1 cellular context compared by ENCODE assay signal in the genomic region with DNA sequence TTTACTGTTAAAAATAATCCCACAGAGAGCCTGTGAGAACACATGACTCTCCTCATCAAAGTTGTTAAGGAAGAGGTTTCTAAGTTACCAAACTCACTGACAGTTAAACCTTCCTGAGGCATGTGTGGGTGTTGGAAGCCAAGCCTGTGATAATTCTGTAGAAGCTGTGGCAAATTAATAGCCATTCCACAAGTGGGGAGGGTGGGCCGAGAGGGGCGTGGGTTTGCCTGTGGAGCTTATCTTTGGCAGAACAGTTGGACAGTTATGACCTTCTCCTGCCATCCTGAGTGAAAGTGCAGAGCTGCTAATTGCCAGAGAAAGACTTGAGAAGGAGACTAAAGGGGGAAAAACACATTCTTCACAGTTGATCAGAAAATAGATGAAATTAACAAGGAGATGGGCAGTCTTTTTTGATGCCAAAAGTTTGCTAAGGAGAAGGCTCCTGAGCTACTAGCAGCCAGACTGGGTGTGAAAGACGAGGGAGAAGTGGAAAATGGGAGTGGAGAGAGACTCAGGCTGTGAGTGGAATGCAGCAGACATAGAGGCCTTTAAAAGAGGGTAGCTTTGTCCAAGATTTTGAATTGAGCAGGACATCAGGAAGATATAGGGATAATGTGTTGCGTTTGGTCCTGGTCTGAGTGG.
TF ChIP-seq lines count a peak whose summit lies in the region.

No MANE protein-coding gene starts in this region.

TF ChIP-seq in K562, 482 proteins besides CTCF, POLR2A, EP300 and RAD21 (continues in another document):
- TF ChIP-seq, protein P1, sequence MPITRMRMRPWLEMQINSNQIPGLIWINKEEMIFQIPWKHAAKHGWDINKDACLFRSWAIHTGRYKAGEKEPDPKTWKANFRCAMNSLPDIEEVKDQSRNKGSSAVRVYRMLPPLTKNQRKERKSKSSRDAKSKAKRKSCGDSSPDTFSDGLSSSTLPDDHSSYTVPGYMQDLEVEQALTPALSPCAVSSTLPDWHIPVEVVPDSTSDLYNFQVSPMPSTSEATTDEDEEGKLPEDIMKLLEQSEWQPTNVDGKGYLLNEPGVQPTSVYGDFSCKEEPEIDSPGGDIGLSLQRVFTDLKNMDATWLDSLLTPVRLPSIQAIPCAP (CRISPR knock-in tag; IDR thresholded peaks at IDR 0.05; ENCODE audit: borderline replicate concordance) = no peak
- TF ChIP-seq, protein P2, sequence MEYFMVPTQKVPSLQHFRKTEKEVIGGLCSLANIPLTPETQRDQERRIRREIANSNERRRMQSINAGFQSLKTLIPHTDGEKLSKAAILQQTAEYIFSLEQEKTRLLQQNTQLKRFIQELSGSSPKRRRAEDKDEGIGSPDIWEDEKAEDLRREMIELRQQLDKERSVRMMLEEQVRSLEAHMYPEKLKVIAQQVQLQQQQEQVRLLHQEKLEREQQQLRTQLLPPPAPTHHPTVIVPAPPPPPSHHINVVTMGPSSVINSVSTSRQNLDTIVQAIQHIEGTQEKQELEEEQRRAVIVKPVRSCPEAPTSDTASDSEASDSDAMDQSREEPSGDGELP (CRISPR knock-in tag; IDR thresholded peaks at IDR 0.05; ENCODE audit: borderline replicate concordance) = no peak; the same call in 1 of the 2 replicates
- TF ChIP-seq JUN (IDR thresholded peaks at IDR 0.05; ENCODE audit: borderline replicate concordance, low read depth, low read length) (0 out of 2 replicates have a peak, but pooled peaks have one; percentile 7), JUN (CRISPR knock-in tag; IDR thresholded peaks at IDR 0.05; ENCODE audit: borderline replicate concordance) (no peak), YY1 (IDR thresholded peaks at IDR 0.05; ENCODE audit: borderline replicate concordance in 1 of 3, control insufficient read depth in 1 of 3, extremely low read depth in 1 of 3, insufficient read depth in 3 of 3, insufficient read length in 1 of 3, insufficient replicate concordance in 2 of 3, low read depth in 1 of 3, low read length in 2 of 3) (peak in 2 of 3 experiments; percentile 18 to 33), MCM2 (IDR thresholded peaks at IDR 0.05; ENCODE audit: low read depth) (no peak), ZBTB34 (CRISPR knock-in tag; IDR thresholded peaks at IDR 0.05) (0 out of 2 replicates have a peak, but pooled peaks have one; percentile 45), CREM (IDR thresholded peaks at IDR 0.05; ENCODE audit: low read depth) (peak; percentile 58; the same call in 1 of the 2 replicates), CEBPB (tag; IDR thresholded peaks at IDR 0.05) (no peak), ZNF395 (CRISPR knock-in tag; IDR thresholded peaks at IDR 0.05) (no peak), SOX6 (IDR thresholded peaks at IDR 0.05) (peak; percentile 42; the same call in 1 of the 2 replicates), CBFB (CRISPR knock-in tag; IDR thresholded peaks at IDR 0.05) (no peak), KDM4B (IDR thresholded peaks at IDR 0.05; ENCODE audit: borderline replicate concordance in 2 of 2, low read depth in 1 of 2) (0 out of 4 replicates have a peak, but pooled peaks of 1 of the 2 experiments have one; percentile 6), ELF4 (CRISPR knock-in tag; IDR thresholded peaks at IDR 0.05) (no peak), ESRRB (CRISPR knock-in tag; IDR thresholded peaks at IDR 0.05; ENCODE audit: borderline replicate concordance) (no peak), ZNF444 (CRISPR knock-in tag; IDR thresholded peaks at IDR 0.05) (no peak), MIER1 (IDR thresholded peaks at IDR 0.05; ENCODE audit: low read depth) (no peak), ZNF609 (CRISPR knock-in tag; IDR thresholded peaks at IDR 0.05; ENCODE audit: borderline replicate concordance) (no peak), E2F1 (CRISPR knock-in tag; IDR thresholded peaks at IDR 0.05) (no peak), KDM5B (IDR thresholded peaks at IDR 0.05; ENCODE audit: insufficient replicate concordance, low read depth, low read length) (no peak), ETV5 (CRISPR knock-in tag; IDR thresholded peaks at IDR 0.05; ENCODE audit: low read depth) (0 out of 2 replicates have a peak, but pooled peaks have one; percentile 51), MTA2 (IDR thresholded peaks at IDR 0.05; ENCODE audit: low read depth) (peak; percentile 48; the same call in 1 of the 2 replicates), DMBX1 (CRISPR knock-in tag; IDR thresholded peaks at IDR 0.05; ENCODE audit: borderline replicate concordance) (no peak), WHSC1 (IDR thresholded peaks at IDR 0.05; ENCODE audit: low read length) (no peak), RFX5 (IDR thresholded peaks at IDR 0.05; ENCODE audit: low read depth, low read length) (no peak), MTA3 (IDR thresholded peaks at IDR 0.05; ENCODE audit: borderline replicate concordance) (no peak), U2AF2 (optimal IDR thresholded peaks at IDR 0.05; ENCODE audit: low read depth, low read length) (no peak), SMAD4 (CRISPR knock-in tag; conservative IDR thresholded peaks at IDR 0.05) (no peak; the same call in 1 of the 2 replicates), MCM5 (IDR thresholded peaks at IDR 0.05; ENCODE audit: low read depth) (no peak), ZSCAN32 (CRISPR knock-in tag; IDR thresholded peaks at IDR 0.05) (no peak), PTBP1 (IDR thresholded peaks at IDR 0.05; ENCODE audit: low read depth, low read length) (no peak), RBM17 (IDR thresholded peaks at IDR 0.05; ENCODE audit: borderline replicate concordance, low read depth, low read length) (no peak), NONO (IDR thresholded peaks at IDR 0.05; ENCODE audit: low read depth in 2 of 2, low read length in 1 of 2) (no peak), BRCA1 (IDR thresholded peaks at IDR 0.05) (no peak), BRCA1 (CRISPR knock-in tag; IDR thresholded peaks at IDR 0.05) (no peak), ELK3 (CRISPR knock-in tag; IDR thresholded peaks at IDR 0.05) (no peak), NR4A1 (CRISPR knock-in tag; IDR thresholded peaks at IDR 0.05) (no peak), NR4A1 (tag; IDR thresholded peaks at IDR 0.05) (no peak), HNRNPL (IDR thresholded peaks at IDR 0.05; ENCODE audit: low read depth, low read length) (0 out of 2 replicates have a peak, but pooled peaks have one; percentile 32), POLR2H (tag; IDR thresholded peaks at IDR 0.05; ENCODE audit: low read depth) (peak; percentile 82), ZNF584 (CRISPR knock-in tag; IDR thresholded peaks at IDR 0.05; ENCODE audit: low read depth) (no peak), ZNF121 (CRISPR knock-in tag; conservative IDR thresholded peaks at IDR 0.05) (no peak), PRPF4 (IDR thresholded peaks at IDR 0.05; ENCODE audit: insufficient read depth, low read depth, low read length, poor library complexity, severe bottlenecking) (no peak)
- TF ChIP-seq, protein P3, sequence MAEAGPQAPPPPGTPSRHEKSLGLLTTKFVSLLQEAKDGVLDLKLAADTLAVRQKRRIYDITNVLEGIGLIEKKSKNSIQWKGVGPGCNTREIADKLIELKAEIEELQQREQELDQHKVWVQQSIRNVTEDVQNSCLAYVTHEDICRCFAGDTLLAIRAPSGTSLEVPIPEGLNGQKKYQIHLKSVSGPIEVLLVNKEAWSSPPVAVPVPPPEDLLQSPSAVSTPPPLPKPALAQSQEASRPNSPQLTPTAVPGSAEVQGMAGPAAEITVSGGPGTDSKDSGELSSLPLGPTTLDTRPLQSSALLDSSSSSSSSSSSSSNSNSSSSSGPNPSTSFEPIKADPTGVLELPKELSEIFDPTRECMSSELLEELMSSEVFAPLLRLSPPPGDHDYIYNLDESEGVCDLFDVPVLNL (CRISPR knock-in tag; IDR thresholded peaks at IDR 0.05; ENCODE audit: low read depth) = no peak
- TF ChIP-seq, protein P4, sequence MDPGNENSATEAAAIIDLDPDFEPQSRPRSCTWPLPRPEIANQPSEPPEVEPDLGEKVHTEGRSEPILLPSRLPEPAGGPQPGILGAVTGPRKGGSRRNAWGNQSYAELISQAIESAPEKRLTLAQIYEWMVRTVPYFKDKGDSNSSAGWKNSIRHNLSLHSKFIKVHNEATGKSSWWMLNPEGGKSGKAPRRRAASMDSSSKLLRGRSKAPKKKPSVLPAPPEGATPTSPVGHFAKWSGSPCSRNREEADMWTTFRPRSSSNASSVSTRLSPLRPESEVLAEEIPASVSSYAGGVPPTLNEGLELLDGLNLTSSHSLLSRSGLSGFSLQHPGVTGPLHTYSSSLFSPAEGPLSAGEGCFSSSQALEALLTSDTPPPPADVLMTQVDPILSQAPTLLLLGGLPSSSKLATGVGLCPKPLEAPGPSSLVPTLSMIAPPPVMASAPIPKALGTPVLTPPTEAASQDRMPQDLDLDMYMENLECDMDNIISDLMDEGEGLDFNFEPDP (CRISPR knock-in tag; IDR thresholded peaks at IDR 0.05) = no peak
- TF ChIP-seq, protein P5, sequence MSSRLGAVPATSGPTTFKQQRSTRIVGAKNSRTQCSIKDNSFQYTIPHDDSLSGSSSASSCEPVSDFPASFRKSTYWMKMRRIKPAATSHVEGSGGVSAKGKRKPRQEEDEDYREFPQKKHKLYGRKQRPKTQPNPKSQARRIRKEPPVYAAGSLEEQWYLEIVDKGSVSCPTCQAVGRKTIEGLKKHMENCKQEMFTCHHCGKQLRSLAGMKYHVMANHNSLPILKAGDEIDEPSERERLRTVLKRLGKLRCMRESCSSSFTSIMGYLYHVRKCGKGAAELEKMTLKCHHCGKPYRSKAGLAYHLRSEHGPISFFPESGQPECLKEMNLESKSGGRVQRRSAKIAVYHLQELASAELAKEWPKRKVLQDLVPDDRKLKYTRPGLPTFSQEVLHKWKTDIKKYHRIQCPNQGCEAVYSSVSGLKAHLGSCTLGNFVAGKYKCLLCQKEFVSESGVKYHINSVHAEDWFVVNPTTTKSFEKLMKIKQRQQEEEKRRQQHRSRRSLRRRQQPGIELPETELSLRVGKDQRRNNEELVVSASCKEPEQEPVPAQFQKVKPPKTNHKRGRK (tag; IDR thresholded peaks at IDR 0.05) = no peak
